1 cellular context compared by ENCODE assay signal in genomic region chr19:46791944-46792343, GRCh38.
TF ChIP-seq lines count a peak whose summit lies in the region.

No MANE protein-coding gene starts in this region.

TF ChIP-seq in HepG2, 621 proteins besides CTCF, POLR2A, EP300 and RAD21:
- no peak for TF ChIP-seq MAF1 (CRISPR knock-in tag; IDR thresholded peaks at IDR 0.05; ENCODE audit: borderline replicate concordance)
- no peak for TF ChIP-seq MYC (CRISPR knock-in tag; IDR thresholded peaks at IDR 0.05; ENCODE audit: borderline replicate concordance)
- no peak for TF ChIP-seq GABPA (IDR thresholded peaks at IDR 0.05; ENCODE audit: low read depth, low read length)
- TF ChIP-seq GABPA (CRISPR knock-in tag; IDR thresholded peaks at IDR 0.05; ENCODE audit: low read depth) = 0 out of 2 replicates have a peak, but pooled peaks have one; percentile 27
